Comparison of ENCODE assay signal across 8 cellular contexts in the genomic region with DNA sequence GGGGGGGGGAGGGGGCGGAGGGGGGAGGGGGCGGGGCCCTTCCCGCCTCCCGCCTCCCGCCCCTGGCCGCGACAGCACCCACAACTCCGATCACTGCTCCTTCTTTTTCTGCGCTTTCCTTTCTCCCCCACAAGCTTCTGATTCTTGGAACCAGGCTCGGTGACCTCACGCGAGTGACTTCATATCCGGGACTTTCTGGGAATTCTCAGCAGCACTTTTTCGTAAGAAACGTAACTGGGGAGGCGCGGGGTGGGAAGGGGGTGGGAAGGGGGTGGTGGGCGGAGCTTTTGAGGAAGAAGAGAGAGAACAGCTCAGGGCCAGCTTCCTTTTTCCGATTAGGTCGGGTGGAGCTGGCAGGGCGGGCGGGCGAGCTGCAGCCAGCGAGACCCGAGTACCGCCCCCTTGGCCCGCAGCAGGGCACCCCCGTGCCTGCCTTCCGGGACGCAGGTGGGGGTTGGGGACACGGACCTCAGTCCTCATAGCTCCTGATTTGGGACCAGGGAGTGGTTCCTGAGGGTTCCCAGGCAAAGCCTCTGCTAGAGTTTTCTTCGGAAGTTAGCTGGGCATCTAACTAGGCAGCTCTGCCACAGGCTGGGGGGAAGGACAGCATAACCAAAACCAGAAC. TPM values are rescaled to one million over a fixed set of nuclear protein-coding genes. Genes with fewer than 3 reads are reported as not detected.
DNase-seq lines count a peak whose midpoint lies in the region; FAIRE-seq and TF ChIP-seq lines count a peak whose summit lies in the region.

No MANE protein-coding gene starts in this region.

- H3K27me3 Mint-ChIP-seq in activated CD4-positive, alpha-beta T cell treated with anti-CD3 and anti-CD28 coated beads, Interleukin-2, amount 10 ng/mL, durations not matched to agents 7 days and 5 days: no peaks in the 10 kb centered on the region

- peak overlapping the region; percentile 66 for H3K27ac Mint-ChIP-seq in activated CD4-positive, alpha-beta T cell treated with anti-CD3 and anti-CD28 coated beads, Interleukin-2, amount 10 ng/mL, durations not matched to agents 7 days and 5 days

- H3K9me3 Mint-ChIP-seq in activated CD4-positive, alpha-beta T cell treated with anti-CD3 and anti-CD28 coated beads, Interleukin-2, amount 10 ng/mL, durations not matched to agents 7 days and 5 days: no peaks in the 10 kb centered on the region

- no peaks in the 10 kb centered on the region for H3K36me3 Mint-ChIP-seq in activated CD4-positive, alpha-beta T cell treated with anti-CD3 and anti-CD28 coated beads, Interleukin-2, amount 10 ng/mL, durations not matched to agents 7 days and 5 days (ENCODE audit: low read depth)

- peak; percentile 36; the same call in 1 of the 2 replicates for TF ChIP-seq POLR2A in H54 (IDR thresholded peaks at IDR 0.05; ENCODE audit: low read depth, low read length)

- CTCF ChIA-PET in activated CD4-positive, alpha-beta T cell treated with anti-CD3 and anti-CD28 coated beads, Interleukin-2, amount 10 ng/mL, durations not matched to agents 7 days and 5 days (lab: Charles Lee): interaction anchor here (1.1 to 3.8 kb wide), 8 partner anchors 12 to 229 kb away, joined by 3 to 25 read pairs (median 6); a partner anchor contains a TSS

- FAIRE-seq in H54 (lab: Jason Lieb, UNC): no peak

- H3K4me3 Mint-ChIP-seq in activated CD4-positive, alpha-beta T cell treated with anti-CD3 and anti-CD28 coated beads, Interleukin-2, amount 10 ng/mL, durations not matched to agents 7 days and 5 days: peak overlapping the region; percentile 67

- DNase-seq in DMS 273 (lab: John Stamatoyannopoulos, UW; ENCODE audit: unreplicated experiment): peak; percentile 89
- peak; percentile 83 for DNase-seq in H54 (ENCODE audit: insufficient read length, low spot score)
- DNase-seq in NCI-H446 (lab: John Stamatoyannopoulos, UW): peak; percentile 30 to 60
- peak; percentile 68 for DNase-seq in activated CD4-positive, alpha-beta T cell treated with anti-CD3 and anti-CD28 coated beads, Interleukin-2, amount 10 ng/mL, durations not matched to agents 7 days and 5 days
- peak; percentile 92 for DNase-seq in dedifferentiated amniotic fluid mesenchymal stem cell (ENCODE audit: extremely low spot score)
- DNase-seq in left kidney (ENCODE audit: low read depth, low spot score): peak; percentile 94
- peak in 3 of 4 experiments; percentile 43 to 81 (median 57) for DNase-seq in stimulated activated CD4-positive, alpha-beta T cell treated with anti-CD3 and anti-CD28 coated beads, Interleukin-1b, Interleukin-23, amount 100 ng/mL, for 24 hours (ENCODE audit: low read depth in 4 of 4, low spot score in 1 of 4)
- no peak for DNase-seq in OCI-M2 (lab: John Stamatoyannopoulos, UW; ENCODE audit: unreplicated experiment)

- POLR2A ChIA-PET in activated CD4-positive, alpha-beta T cell treated with anti-CD3 and anti-CD28 coated beads, Interleukin-2, amount 10 ng/mL, durations not matched to agents 7 days and 5 days (lab: Charles Lee): interaction anchor here (1.1 kb wide), 1 partner anchor 30 kb away, joined by 3 read pairs; no protein-coding TSS in a partner anchor

- H3K4me1 Mint-ChIP-seq in activated CD4-positive, alpha-beta T cell treated with anti-CD3 and anti-CD28 coated beads, Interleukin-2, amount 10 ng/mL, durations not matched to agents 7 days and 5 days: peaks cover 49% of the 10 kb centered on the region

RNA-seq across cellular contexts. Expression of a gene that starts 14.6 kb away (rescaled TPM):
- total RNA-seq in activated CD4-positive, alpha-beta T cell treated with anti-CD3 and anti-CD28 coated beads, Interleukin-2, amount 10 ng/mL, durations not matched to agents 7 days and 5 days: not detected

RNA-seq across cellular contexts. Expression of a gene that starts 24.4 kb away (rescaled TPM):
- 10 to 100 TPM; 13.4 to 13.6 TPM for total RNA-seq in activated CD4-positive, alpha-beta T cell treated with anti-CD3 and anti-CD28 coated beads, Interleukin-2, amount 10 ng/mL, durations not matched to agents 7 days and 5 days
